30 cellular contexts compared by ENCODE assay signal in genomic region chr17:12485361-12485911, GRCh38.
A peak's percentile ranks its signal among the peaks of the same experiment; 100 is the strongest.
DNase-seq lines count a peak whose midpoint lies in the region; ATAC-seq and TF ChIP-seq lines count a peak whose summit lies in the region.
"Had no signal": no experiment of that assay in that cellular context is flagged by ENCODE, and none has a peak within 500 bp of the region (broad histone marks: within the 10 kb centered on the region; RNA-seq: fewer than 3 reads in every experiment).

No MANE protein-coding gene starts in this region.

- no TSS peak for BruUV-seq in A673 (replicated peaks; lab: Mats Ljungman, UMichigan)

- ATAC-seq in HG03571 (IDR thresholded peaks at IDR 0.05; ENCODE audit: unreplicated experiment): no peak
- ATAC-seq: activated naive CD8-positive, alpha-beta T cell treated with anti-CD3 and anti-CD28 coated beads, Interleukin-2, amount 50 U/mL, for 24 hours; activated T-cell treated with anti-CD3 and anti-CD28 coated beads, Interleukin-2, amount 50 U/mL, for 72 hours; natural killer cell treated with Interleukin-12 subunit alpha and Interleukin-12 subunit beta and Interleukin-15 and Interleukin-18, amount 100 ng/mL, for 72 hours; Right ventricle myocardium inferior; stimulated activated naive B cell treated with anti-CD40 and anti-IgM and Interleukin-4, amounts not matched to agents 10 μg/mL and 1 μg/mL and 100 μg/mL, for 72 hours had no signal

- peak; percentile 25 for DNase-seq in A673 (ENCODE audit: low spot score)
- DNase-seq in HS-5 (ENCODE audit: low read depth): peak; percentile 3
- DNase-seq in brain microvascular endothelial cell: peak; percentile 56
- peak; percentile 49 for DNase-seq in iris pigment epithelial cell (ENCODE audit: low read depth)
- no peak for DNase-seq in HEK293T (ENCODE audit: extremely low spot score)
- DNase-seq in NCI-H2171 treated with DMSO at 0.1 percent for 48 hours (lab: John Stamatoyannopoulos, UW): no peak
- no peak for DNase-seq in amygdala (lab: John Stamatoyannopoulos, UW)
- DNase-seq: activated CD4-positive, alpha-beta T cell treated with anti-CD3 and anti-CD28 coated beads, Interleukin-2, amount 50 U/mL, for 48 hours; activated CD4-positive, CD25-positive, alpha-beta regulatory T cell treated with anti-CD3 and anti-CD28 coated beads, Interleukin-2, amount 50 U/mL, for 72 hours; activated naive CD4-positive, alpha-beta T cell; activated naive CD8-positive, alpha-beta T cell treated with anti-CD3 and anti-CD28 coated beads, Interleukin-2, amount 50 U/mL, for 24 hours; activated T-cell treated with anti-CD3 and anti-CD28 coated beads, Interleukin-2, amount 50 U/mL, for 72 hours; Calu3; DMS79 treated with DMSO at 0.1 percent for 48 hours; effector CD4-positive, alpha-beta T cell; glutamatergic neuron; GM23248; NCI-H146; stimulated activated naive B cell treated with anti-CD40 and anti-IgM and Interleukin-4, amounts not matched to agents 10 μg/mL and 1 μg/mL and 100 μg/mL, for 72 hours; T-helper 2 cell; upper lobe of left lung had no signal

- intact Hi-C loops in A673 (cut with micrococcal nuclease; ENCODE audit: unreplicated experiment): no loop called here

- peaks cover 7% of the 10 kb centered on the region for H3K27me3 ChIP-seq in A673 (replicated peaks; ENCODE audit: insufficient read depth, low read depth, low read length, poor library complexity)
- no peaks in the 10 kb centered on the region for H3K27me3 ChIP-seq in brain microvascular endothelial cell (replicated peaks)
- H3K27me3 ChIP-seq: upper lobe of left lung had no signal

- TF ChIP-seq CTCF in A673 (conservative IDR thresholded peaks at IDR 0.05; ENCODE audit: low read depth, low read length) (no peak), brain microvascular endothelial cell (IDR thresholded peaks at IDR 0.05; ENCODE audit: low read depth, low read length, missing control alignments) (no peak)

- CTCF ChIA-PET in A673 (lab: Charles Lee) (interaction anchor here (0.7 kb wide), 1 partner anchor 263 kb away, joined by 3 read pairs; no protein-coding TSS in a partner anchor), HEK293T (lab: Yijun Ruan, JAX) (no interaction called here)

- POLR2A ChIA-PET in A673 (lab: Charles Lee; ENCODE audit: low non-redundant PET): no interaction called here
- POLR2A ChIA-PET in HEK293T (lab: Yijun Ruan, JAX): no interaction called here

- H3K27ac ChIP-seq in A673 (ENCODE audit: low read depth, low read length, poor library complexity, severe bottlenecking) (no peak overlapping the region), brain microvascular endothelial cell (no peak overlapping the region)
- H3K27ac ChIP-seq: 22Rv1, C4-2B, epithelial cell of prostate, GM23248, KMS-11, skin epidermis, upper lobe of left lung had no signal

- in situ Hi-C loops in brain microvascular endothelial cell (cut with HindIII; ENCODE audit: low pct_ligation_motif_present, low sequenced_read_pairs): no loop called here

- H3K36me3 ChIP-seq in A673 (ENCODE audit: insufficient read depth, low read length, poor library complexity, severe bottlenecking) (no peaks in the 10 kb centered on the region), brain microvascular endothelial cell (replicated peaks) (no peaks in the 10 kb centered on the region)
- H3K36me3 ChIP-seq: upper lobe of left lung had no signal

- no peaks in the 10 kb centered on the region for H3K9me3 ChIP-seq in A673 (ENCODE audit: low read depth, low read length, poor library complexity, severe bottlenecking)
- H3K9me3 ChIP-seq: upper lobe of left lung had no signal

- H3K4me1 ChIP-seq in A673 (ENCODE audit: insufficient read depth, low read length, poor library complexity, severe bottlenecking): peaks cover 4% of the 10 kb centered on the region
- H3K4me1 ChIP-seq: upper lobe of left lung had no signal

- H3K4me3 ChIP-seq in A673 (ENCODE audit: low read depth, low read length, poor library complexity, severe bottlenecking) (no peak overlapping the region), brain microvascular endothelial cell (ENCODE audit: low read depth, low read length) (no peak overlapping the region)
- H3K4me3 ChIP-seq: GM23248, lung, skin epidermis, upper lobe of left lung had no signal

TF ChIP-seq in HEK293T, 16 proteins besides CTCF, POLR2A, EP300 and RAD21:
- TF ChIP-seq BHLHE40 (IDR thresholded peaks at IDR 0.05; ENCODE audit: borderline replicate concordance): no peak
- TF ChIP-seq SP1 (IDR thresholded peaks at IDR 0.05): no peak
- TF ChIP-seq FOXM1 (IDR thresholded peaks at IDR 0.05; ENCODE audit: borderline replicate concordance): no peak
- no peak for TF ChIP-seq LEF1 (IDR thresholded peaks at IDR 0.05; ENCODE audit: borderline replicate concordance)
- TF ChIP-seq CTBP1 (IDR thresholded peaks at IDR 0.05; ENCODE audit: borderline replicate concordance): no peak
- no peak for TF ChIP-seq TARDBP (IDR thresholded peaks at IDR 0.05)
- no peak for TF ChIP-seq FOXA1 (IDR thresholded peaks at IDR 0.05)
- no peak for TF ChIP-seq PKNOX1 (IDR thresholded peaks at IDR 0.05)
- TF ChIP-seq SUZ12 (IDR thresholded peaks at IDR 0.05): no peak
- no peak for TF ChIP-seq FOXK2 (IDR thresholded peaks at IDR 0.05)

Comparison
In these comparisons a context has a peak if more than half of its experiments do, and no peak if none do; other contexts are left out.
1. DNase-seq: peak in A673 (single experiment), HS-5 (single experiment), brain microvascular endothelial cell (single experiment) and iris pigment epithelial cell (single experiment); none in HEK293T (single experiment), NCI-H2171 treated with DMSO at 0.1 percent for 48 hours (single experiment) and amygdala (0 of 56).